ENCODE assay signal across 21 cellular contexts in genomic region chr2:44084850-44085249, GRCh38.
DNase-seq lines count a peak whose midpoint lies in the region; ATAC-seq, FAIRE-seq and TF ChIP-seq lines count a peak whose summit lies in the region.
"Had no signal": no experiment of that assay in that cellular context is flagged by ENCODE, and none has a peak within 500 bp of the region (broad histone marks: within the 10 kb centered on the region; RNA-seq: fewer than 3 reads in every experiment).

No MANE protein-coding gene starts in this region.

- H3K27me3 ChIP-seq in HepG2 (ENCODE audit: control insufficient read depth in 1 of 2, insufficient read depth in 2 of 2, low read length in 2 of 2) (peaks cover 0 to 8% of the 10 kb centered on the region in 2 experiments; a peak in 2 of 5 replicates), right lobe of liver (no peaks in the 10 kb centered on the region), H1 (replicated peaks in 1 of 4; ENCODE audit: control insufficient read depth in 3 of 4, extremely low read depth in 1 of 4, insufficient read depth in 3 of 4, low read length in 3 of 4) (no peaks in the 10 kb centered on the region), trophoblast cell (ENCODE audit: insufficient read depth, low read length) (no peaks in the 10 kb centered on the region)

- H4K12ac ChIP-seq in trophoblast cell (ENCODE audit: low read depth, low read length) = no peak overlapping the region

- H3K79me1 ChIP-seq in H1 (ENCODE audit: low read depth, low read length) (no peaks in the 10 kb centered on the region), trophoblast cell (ENCODE audit: low read length) (peaks cover 17% of the 10 kb centered on the region)

- H3K4me3 ChIP-seq in HepG2 (replicated peaks in 1 of 3; ENCODE audit: insufficient read depth in 1 of 3, low read depth in 2 of 3, low read length in 3 of 3) (no peak overlapping the region), right lobe of liver (no peak overlapping the region), H1 (ENCODE audit: extremely low read depth in 1 of 4, insufficient read depth in 2 of 4, low read depth in 3 of 4, low read length in 4 of 4) (no peak overlapping the region), trophoblast cell (ENCODE audit: low read depth, low read length) (no peak overlapping the region)
- H3K4me3 ChIP-seq: A549, GM12878, GM23248 had no signal

- H4K91ac ChIP-seq in H1 (replicated peaks; ENCODE audit: insufficient read length, low read length) (no peak overlapping the region), trophoblast cell (ENCODE audit: low read depth, low read length) (peak overlapping the region; percentile 55)

- CTCF ChIA-PET in HepG2 (lab: Yijun Ruan, JAX; ENCODE audit: low intra/inter-chr PET ratio, low total read pairs) = no interaction called here
- CTCF ChIA-PET in H1 (lab: Charles Lee; ENCODE audit: partially characterized antibody) = interaction anchor here (1.0 kb wide), 1 partner anchor 207 kb away, joined by 3 read pairs; no protein-coding TSS in a partner anchor

- H2BK5ac ChIP-seq in H1 (ENCODE audit: low read depth, low read length) (no peak overlapping the region), trophoblast cell (ENCODE audit: low read depth, low read length, poor library complexity) (peak overlapping the region; percentile 87)

- no peak overlapping the region for H3K18ac ChIP-seq in H1 (ENCODE audit: extremely low read depth, low read length)
- peak overlapping the region; percentile 40 for H3K18ac ChIP-seq in trophoblast cell (ENCODE audit: low read length)

- TF ChIP-seq RAD21 in HepG2 (CRISPR knock-in tag; IDR thresholded peaks at IDR 0.05) (no peak), H1 (IDR thresholded peaks at IDR 0.05 in 1 of 2, conservative IDR thresholded peaks at IDR 0.05 in 1 of 2; ENCODE audit: low read depth in 2 of 2, low read length in 2 of 2) (no peak)

- H3K4me2 ChIP-seq in HepG2 (ENCODE audit: low read depth, low read length) = no peak overlapping the region
- no peak overlapping the region for H3K4me2 ChIP-seq in H1 (ENCODE audit: insufficient read depth in 1 of 2, low read depth in 2 of 2, low read length in 2 of 2)
- H3K4me2 ChIP-seq in trophoblast cell (ENCODE audit: low read length) = no peak overlapping the region
- H3K4me2 ChIP-seq: A549 had no signal

- H3K79me2 ChIP-seq in HepG2 (ENCODE audit: insufficient read depth, low read length) (no peaks in the 10 kb centered on the region), H1 (ENCODE audit: control insufficient read depth in 1 of 2, insufficient read depth in 2 of 2, low read length in 2 of 2) (no peaks in the 10 kb centered on the region), trophoblast cell (ENCODE audit: control insufficient read depth, insufficient read depth, low read length, poor library complexity) (peaks cover 1% of the 10 kb centered on the region)

- H3K36me3 ChIP-seq in HepG2 (replicated peaks in 1 of 2; ENCODE audit: control insufficient read depth in 1 of 2, insufficient read depth in 2 of 2, low read length in 2 of 2) (no peaks in the 10 kb centered on the region), right lobe of liver (no peaks in the 10 kb centered on the region), H1 (ENCODE audit: control insufficient read depth in 2 of 4, insufficient read depth in 4 of 4, low read length in 3 of 4) (no peaks in the 10 kb centered on the region), trophoblast cell (ENCODE audit: control insufficient read depth in 1 of 2, insufficient read depth in 2 of 2, low read length in 2 of 2) (no peaks in the 10 kb centered on the region)

- no peak overlapping the region for H3K27ac ChIP-seq in HepG2 (ENCODE audit: extremely low read length, insufficient read depth, low read length)
- no peak overlapping the region for H3K27ac ChIP-seq in right lobe of liver
- H3K27ac ChIP-seq in H1 (ENCODE audit: low read depth, low read length) = no peak overlapping the region
- H3K27ac ChIP-seq in trophoblast cell (ENCODE audit: low read depth, low read length) = peak overlapping the region; percentile 33
- H3K27ac ChIP-seq: 22Rv1, A549, C4-2B, GM23248 had no signal

- H2AFZ ChIP-seq in HepG2 (ENCODE audit: low read length) = no peak overlapping the region
- no peak overlapping the region for H2AFZ ChIP-seq in H1 (ENCODE audit: low read length)
- no peak overlapping the region for H2AFZ ChIP-seq in trophoblast cell (ENCODE audit: insufficient read depth, low read length, poor library complexity)
- H2AFZ ChIP-seq: GM23248 had no signal

- TF ChIP-seq POLR2A in HepG2 (IDR thresholded peaks at IDR 0.05; ENCODE audit: insufficient read depth in 1 of 2, low read depth in 2 of 2, low read length in 2 of 2) (no peak), right lobe of liver (IDR thresholded peaks at IDR 0.05) (no peak), H1 (IDR thresholded peaks at IDR 0.05; ENCODE audit: control extremely low read depth in 1 of 2, low read depth in 2 of 2, low read length in 2 of 2) (no peak)

- intact Hi-C loops in HepG2 (cut with micrococcal nuclease; ENCODE audit: unreplicated experiment) (loop anchor here (2.0 to 5.0 kb wide), 3 partner anchors 40 to 157 kb away; partner anchors contain the start of gene PPM1B), right lobe of liver (cut with DNase I) (no loop called here)

- peak overlapping the region; percentile 80; the same call in 1 of the 2 replicates for H2BK12ac ChIP-seq in H1 (ENCODE audit: low read depth, low read length)
- peak overlapping the region; percentile 77 for H2BK12ac ChIP-seq in trophoblast cell (ENCODE audit: low read length)

- no peak overlapping the region for H3K4ac ChIP-seq in H1 (replicated peaks; ENCODE audit: insufficient read length, low read depth, low read length)
- H3K4ac ChIP-seq in trophoblast cell (ENCODE audit: low read depth, low read length) = peak overlapping the region; percentile 59

- H4K5ac ChIP-seq in H1 (ENCODE audit: insufficient read length, low read depth, low read length) = no peak overlapping the region

- no peak for TF ChIP-seq CTCF in HepG2 (CRISPR knock-in tag; IDR thresholded peaks at IDR 0.05)
- no peak for TF ChIP-seq CTCF in right lobe of liver (IDR thresholded peaks at IDR 0.05)
- TF ChIP-seq CTCF in H1 (IDR thresholded peaks at IDR 0.05; ENCODE audit: control extremely low read depth in 1 of 3, insufficient read depth in 1 of 3, low read depth in 1 of 3, low read length in 3 of 3) = no peak

- H3K23ac ChIP-seq in H1 (ENCODE audit: insufficient read length) (no peak overlapping the region), trophoblast cell (ENCODE audit: low read length) (no peak overlapping the region)

- ATAC-seq in HepG2 (no peak), right lobe of liver (no peak)
- ATAC-seq: A549, GM12878, HCT116 had no signal

- H2AK5ac ChIP-seq in H1 (ENCODE audit: low read depth, low read length) (no peak overlapping the region; the same call in 1 of the 2 replicates), trophoblast cell (ENCODE audit: low read length) (no peak overlapping the region)

- no peaks in the 10 kb centered on the region for H4K20me1 ChIP-seq in HepG2 (ENCODE audit: insufficient read depth, low read length)
- no peaks in the 10 kb centered on the region for H4K20me1 ChIP-seq in H1 (replicated peaks in 1 of 2; ENCODE audit: control insufficient read depth in 1 of 2, insufficient read depth in 2 of 2, low read length in 2 of 2)

- FAIRE-seq in HepG2 (lab: Jason Lieb, UNC) (no peak), H1 (lab: Jason Lieb, UNC) (no peak)
- FAIRE-seq: A549, GM12878, GM19239 had no signal

- POLR2A ChIA-PET in HepG2 (lab: Yijun Ruan, JAX) = no interaction called here
- POLR2A ChIA-PET in H1 (lab: Charles Lee; ENCODE audit: partially characterized antibody) = no interaction called here

- H2BK120ac ChIP-seq in H1 (replicated peaks; ENCODE audit: low read depth, low read length) (no peak overlapping the region), trophoblast cell (ENCODE audit: insufficient read depth, low read length, poor library complexity) (peak overlapping the region; percentile 90)

- H3K9ac ChIP-seq in HepG2 (ENCODE audit: insufficient read depth, low read depth, low read length) = no peak overlapping the region
- no peak overlapping the region for H3K9ac ChIP-seq in H1 (replicated peaks in 1 of 4; ENCODE audit: extremely low read depth in 1 of 4, low read depth in 3 of 4, low read length in 3 of 4)
- H3K9ac ChIP-seq in trophoblast cell (ENCODE audit: low read length) = no peak overlapping the region
- H3K9ac ChIP-seq: GM23248 had no signal

- no peaks in the 10 kb centered on the region for H3K23me2 ChIP-seq in H1 (ENCODE audit: low read depth, low read length)

- TF ChIP-seq EP300 in HepG2 (IDR thresholded peaks at IDR 0.05; ENCODE audit: low read depth in 2 of 2, low read length in 2 of 2) (no peak), HepG2 (CRISPR knock-in tag; IDR thresholded peaks at IDR 0.05; ENCODE audit: borderline replicate concordance) (no peak), H1 (IDR thresholded peaks at IDR 0.05; ENCODE audit: borderline replicate concordance in 1 of 2, low read depth in 2 of 2, low read length in 2 of 2) (no peak)

- no peak overlapping the region for H3K56ac ChIP-seq in H1 (replicated peaks; ENCODE audit: insufficient read length, low read depth, low read length)

- WGBS in HepG2 (ENCODE audit: low lambda C conversion rate) = 41% methylated on average over 5 of the region's 5 CpGs
- 92% methylated on average over 2 of the region's 5 CpGs for WGBS in right lobe of liver (ENCODE audit: insufficient coverage, low coverage, low lambda C conversion rate, missing lambda C conversion rate)
- WGBS in H1 (ENCODE audit: extremely low coverage in 1 of 2, insufficient coverage in 1 of 2, insufficient read length in 1 of 2, insufficient replicate concordance in 2 of 2, low coverage in 1 of 2, low lambda C conversion rate in 2 of 2, missing lambda C conversion rate in 1 of 2), 2 experiments = 94% methylated on average over 5 of the region's 5 CpGs; no CpG with 5 or more reads in 1 of the 2 experiments
- no CpG with 5 or more reads among the region's 5 CpGs for WGBS in trophoblast cell (ENCODE audit: extremely low coverage, insufficient coverage, insufficient read length)

- H4K8ac ChIP-seq in H1 (ENCODE audit: extremely low read depth, insufficient read depth, low read length) (no peak overlapping the region), trophoblast cell (ENCODE audit: low read depth, low read length) (peak overlapping the region; percentile 65)

- H3K4me1 ChIP-seq in HepG2 (ENCODE audit: insufficient read depth, low read length) = peaks cover 63% of the 10 kb centered on the region
- peaks cover 0 to 29% (median 9%) of the 10 kb centered on the region in 4 donors for H3K4me1 ChIP-seq in right lobe of liver
- H3K4me1 ChIP-seq in H1 (replicated peaks in 1 of 4; ENCODE audit: control insufficient read depth in 3 of 4, insufficient read depth in 4 of 4, low read length in 3 of 4) = peaks cover 6 to 21% (median 17%) of the 10 kb centered on the region in 4 experiments; a peak in 6 of 7 replicates
- H3K4me1 ChIP-seq in trophoblast cell (ENCODE audit: control insufficient read depth in 1 of 2, insufficient read depth in 2 of 2, low read length in 2 of 2) = peaks cover 18 to 19% of the 10 kb centered on the region in 2 experiments

- H3K9me3 ChIP-seq in HepG2 (ENCODE audit: low read length) = no peaks in the 10 kb centered on the region
- H3K9me3 ChIP-seq in right lobe of liver = no peaks in the 10 kb centered on the region
- H3K9me3 ChIP-seq in H1 (ENCODE audit: insufficient read depth in 2 of 2, low read depth in 1 of 2, low read length in 1 of 2) = no peaks in the 10 kb centered on the region
- H3K9me3 ChIP-seq in trophoblast cell (ENCODE audit: insufficient read depth, low read depth, low read length) = no peaks in the 10 kb centered on the region
- H3K9me3 ChIP-seq: A549 had no signal

- in situ Hi-C loops in HepG2 (cut with HindIII; ENCODE audit: extremely low pct_ligation_motif_present, low pct_unique_long_range_greater_than_20kb) = loop anchor here (5.0 kb wide), 1 partner anchor 207 kb away; no protein-coding TSS in a partner anchor

- no peak for DNase-seq in HepG2 (ENCODE audit: low spot score)
- no peak for DNase-seq in right lobe of liver
- no peak for DNase-seq in H1 (ENCODE audit: low read depth in 1 of 2, low spot score in 2 of 2)
- DNase-seq in trophoblast cell = no peak
- no peak for DNase-seq in NCI-H226
- DNase-seq in central memory CD4-positive, alpha-beta T cell = no peak
- DNase-seq in NCI-H2227 (lab: John Stamatoyannopoulos, UW; ENCODE audit: unreplicated experiment) = no peak
- DNase-seq: AML-193; CD4-positive, alpha-beta T cell; DMS 273 treated with DMSO at 0.1 percent for 48 hours; DMS53; DND-41; EL; GM23248; H7 had no signal

- H2BK20ac ChIP-seq in H1 (ENCODE audit: low read length) = no peak overlapping the region

- BruUV-seq in HepG2 (replicated peaks; lab: Mats Ljungman, UMichigan) = no TSS peak

- no peak overlapping the region for H2BK15ac ChIP-seq in H1 (ENCODE audit: low read length)

- H3K14ac ChIP-seq in H1 (ENCODE audit: insufficient read length) (no peak overlapping the region), trophoblast cell (ENCODE audit: low read length) (peak overlapping the region; percentile 48)
